ENCODE assay signal across 2 cellular contexts in genomic region chr9:71954652-71955051, GRCh38.
TF ChIP-seq lines count a peak whose summit lies in the region.

No MANE protein-coding gene starts in this region.

TF ChIP-seq in GM12878, 131 proteins besides CTCF, POLR2A, EP300 and RAD21:
- peak; percentile 66; the same call in 1 of the 2 replicates for TF ChIP-seq ZNF592 (IDR thresholded peaks at IDR 0.05)
TF ChIP-seq in GM12878: peak in this region for 1; not testable (repeated sequence) for 130.

TF ChIP-seq in H1, 55 proteins besides CTCF, POLR2A, EP300 and RAD21:
- TF ChIP-seq YY1 (IDR thresholded peaks at IDR 0.05; ENCODE audit: low read depth, low read length) = peak; percentile 36; the same call in 1 of the 2 replicates
